In the genomic region with DNA sequence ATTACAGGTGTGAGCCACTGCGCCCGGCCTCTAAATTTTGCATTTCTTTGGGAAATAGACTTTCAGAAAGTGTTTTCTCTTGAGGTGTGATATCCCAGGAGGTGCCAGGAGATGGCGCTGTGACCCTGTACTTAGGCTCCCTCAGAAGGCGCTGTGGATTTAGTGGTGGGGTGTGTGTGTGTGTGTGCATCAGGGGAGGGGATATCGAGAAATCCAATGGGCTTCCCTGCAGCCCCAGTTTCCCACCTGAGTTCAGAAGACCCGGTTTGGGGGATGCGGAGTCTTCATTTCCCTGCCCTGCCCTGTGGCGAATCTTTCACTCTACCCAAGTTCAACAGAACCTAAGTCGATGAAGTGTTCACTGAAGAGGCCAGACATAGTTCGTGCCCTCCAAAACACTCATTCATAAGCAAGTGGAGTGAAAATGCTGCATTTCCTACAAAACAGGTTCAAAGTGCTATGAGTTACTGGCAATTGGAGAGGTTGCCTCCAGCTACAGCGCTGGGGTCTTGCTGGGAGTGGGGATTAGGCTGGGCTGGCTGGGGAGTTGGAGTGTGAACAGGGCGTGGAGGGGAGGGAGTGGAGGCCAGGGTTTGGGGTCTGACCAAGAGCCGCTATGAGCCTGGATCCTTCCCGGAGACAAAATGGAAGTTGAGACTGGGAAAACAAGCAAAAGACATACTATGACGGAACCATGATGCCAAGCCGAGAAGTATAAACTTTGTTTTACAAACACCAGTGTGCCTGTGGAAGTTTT, we compare ENCODE assay signal across 8 cellular contexts. TPM values are rescaled to one million over a fixed set of nuclear protein-coding genes. Genes with fewer than 3 reads are reported as not detected.
A peak's percentile ranks its signal among the peaks of the same experiment; 100 is the strongest.
DNase-seq lines count a peak whose midpoint lies in the region; ATAC-seq, FAIRE-seq and TF ChIP-seq lines count a peak whose summit lies in the region.

No MANE protein-coding gene starts in this region.

- intact Hi-C loops in Calu3 (cut with micrococcal nuclease; ENCODE audit: unreplicated experiment), result loop anchor here (10.0 kb wide), 1 partner anchor 132 kb away; the partner anchor contains the start of gene FEV
- intact Hi-C loops in uterus (cut with DNase I; ENCODE audit: low total_unique reads), result no loop called here

- FAIRE-seq in RCC 7860 (lab: Jason Lieb, UNC), result no peak

- TF ChIP-seq CTCF in Calu3 (IDR thresholded peaks at IDR 0.05; ENCODE audit: unreplicated experiment) (peak; percentile 86), foreskin keratinocyte (conservative IDR thresholded peaks at IDR 0.05) (peak; percentile 88), parathyroid adenoma (IDR thresholded peaks at IDR 0.05) (peak; percentile 68), uterus (IDR thresholded peaks at IDR 0.05) (peak; percentile 30 to 52 (median 42))

- H3K27me3 ChIP-seq in HUES64 (ENCODE audit: insufficient read depth, low read length), result peaks cover 59% of the 10 kb centered on the region
- peaks cover 45% of the 10 kb centered on the region for H3K27me3 ChIP-seq in foreskin keratinocyte
- H3K27me3 ChIP-seq in parathyroid adenoma (ENCODE audit: control insufficient read depth, insufficient read depth, low read length), result no peaks in the 10 kb centered on the region
- peaks cover 0 to 5% of the 10 kb centered on the region in 2 donors for H3K27me3 ChIP-seq in uterus

- H3K36me3 ChIP-seq in HUES64 (ENCODE audit: insufficient read depth, low read length) (no peaks in the 10 kb centered on the region), parathyroid adenoma (ENCODE audit: control insufficient read depth, insufficient read depth, low read length) (no peaks in the 10 kb centered on the region), uterus (no peaks in the 10 kb centered on the region)

- H3K27ac ChIP-seq in HUES64 (ENCODE audit: low read depth, low read length) (no peak overlapping the region), foreskin keratinocyte (no peak overlapping the region), parathyroid adenoma (no peak overlapping the region), uterus (no peak overlapping the region)

- H3K27me3 Mint-ChIP-seq in Calu3 (ENCODE audit: unreplicated experiment), result peaks cover 52% of the 10 kb centered on the region

- H3K9ac ChIP-seq in HUES64 (ENCODE audit: low read depth, low read length) (no peak overlapping the region), parathyroid adenoma (no peak overlapping the region)

- no peak overlapping the region for H2AFZ ChIP-seq in parathyroid adenoma

- H3K4me2 ChIP-seq in parathyroid adenoma (ENCODE audit: low read length), result no peak overlapping the region

- peak; percentile 72 for DNase-seq in Calu3
- DNase-seq in RCC 7860 (ENCODE audit: low spot score), result peak; percentile 46
- DNase-seq in activated T-helper 1 cell treated with Interleukin-2 at 50 U/mL for 16 hours (ENCODE audit: low read depth), result peak; percentile 32
- peak in 1 of 2 donors; percentile 29 for DNase-seq in foreskin keratinocyte
- peak in 1 of 2 donors; percentile 27 for DNase-seq in uterus

- H3K9me3 Mint-ChIP-seq in Calu3 (ENCODE audit: low read depth, unreplicated experiment), result no peaks in the 10 kb centered on the region

- no peak overlapping the region for H3K4me3 Mint-ChIP-seq in Calu3 (ENCODE audit: low read depth, unreplicated experiment)

- 44% methylated on average over 16 of the region's 16 CpGs for WGBS in HUES64

- no peaks in the 10 kb centered on the region for H3K79me2 ChIP-seq in parathyroid adenoma

- H3K27ac Mint-ChIP-seq in Calu3 (ENCODE audit: unreplicated experiment), result no peak overlapping the region

- ATAC-seq in foreskin keratinocyte (peak; percentile 34), GM21529 (IDR thresholded peaks at IDR 0.05; ENCODE audit: unreplicated experiment) (no peak)

- H3K4me1 ChIP-seq in HUES64 (ENCODE audit: insufficient read depth, low read length) (peaks cover 21% of the 10 kb centered on the region), foreskin keratinocyte (no peaks in the 10 kb centered on the region), parathyroid adenoma (no peaks in the 10 kb centered on the region), uterus (no peaks in the 10 kb centered on the region)

- BruUV-seq in Calu3 (replicated peaks; lab: Mats Ljungman, UMichigan), result no TSS peak

- no peaks in the 10 kb centered on the region for H3K9me3 ChIP-seq in HUES64 (ENCODE audit: insufficient read depth, low read depth, low read length)
- H3K9me3 ChIP-seq in parathyroid adenoma (ENCODE audit: control insufficient read depth, low read length), result no peaks in the 10 kb centered on the region
- H3K9me3 ChIP-seq in uterus, result no peaks in the 10 kb centered on the region

- TF ChIP-seq POLR2A in uterus (IDR thresholded peaks at IDR 0.05), result no peak

- H3K4me1 Mint-ChIP-seq in Calu3 (ENCODE audit: low read depth, unreplicated experiment), result peaks cover 24% of the 10 kb centered on the region

- H3K4me3 ChIP-seq in HUES64 (ENCODE audit: low read length) (peak overlapping the region; percentile 24; the same call in 1 of the 2 replicates), parathyroid adenoma (ENCODE audit: low read depth, low read length) (no peak overlapping the region), uterus (no peak overlapping the region)

- CTCF ChIA-PET in Calu3 (lab: Charles Lee), result interaction anchor here (0.9 kb wide), 1 partner anchor 149 kb away, joined by 3 read pairs; no protein-coding TSS in a partner anchor

- no peaks in the 10 kb centered on the region for H3K36me3 Mint-ChIP-seq in Calu3 (ENCODE audit: insufficient read depth, unreplicated experiment)

RNA-seq across cellular contexts. Expression of gene WNT6, which starts 6.5 kb away (rescaled TPM):
- total RNA-seq in Calu3 (2022) (not detected in 2 replicates), foreskin keratinocyte (not detected in 2 replicates), uterus (1 to 10 TPM in 3 of 4 donors, not detected in 1; 1.0 to 2.1 (median 1.9) TPM)
- 0.20 TPM for polyA plus RNA-seq in HUES64 (2013, experiment 1 of 2)
- polyA plus RNA-seq in HUES64 (2013, experiment 2 of 2), result 0.25 TPM
- not detected in 2 replicates for polyA plus RNA-seq in foreskin keratinocyte

RNA-seq across cellular contexts. Expression of gene PRKAG3, which starts 21.5 kb away (rescaled TPM):
- total RNA-seq in Calu3 (2022) (not detected in 2 replicates), foreskin keratinocyte (not detected in 2 replicates), uterus (not detected)
- not detected for polyA plus RNA-seq in HUES64 (2013, experiment 1 of 2)
- polyA plus RNA-seq in HUES64 (2013, experiment 2 of 2), result not detected
- polyA plus RNA-seq in foreskin keratinocyte, result not detected in 2 replicates

RNA-seq across cellular contexts. Expression of gene WNT10A, which starts 27.6 kb away (rescaled TPM):
- total RNA-seq in Calu3 (2022), result 2.4 and 3.4 TPM in 2 replicates
- polyA plus RNA-seq in HUES64 (2013, experiment 1 of 2), result not detected
- not detected for polyA plus RNA-seq in HUES64 (2013, experiment 2 of 2)
- 2.8 and 3.5 TPM in 2 replicates for total RNA-seq in foreskin keratinocyte
- 2.8 and 4.1 TPM in 2 replicates for polyA plus RNA-seq in foreskin keratinocyte
- under 1 TPM in 2 of 4 donors, not detected in 2; 0.15 to 0.97 TPM for total RNA-seq in uterus
